ENCODE assay signal across 1 cellular context in genomic region chr9:136267261-136268111, GRCh38.
A peak's percentile ranks its signal among the peaks of the same experiment; 100 is the strongest.
TF ChIP-seq lines count a peak whose summit lies in the region.

No MANE protein-coding gene starts in this region.

TF ChIP-seq in HepG2, 621 proteins besides CTCF, POLR2A, EP300 and RAD21 (continues in another document):
- TF ChIP-seq ZSCAN20 (CRISPR knock-in tag; IDR thresholded peaks at IDR 0.05; ENCODE audit: borderline replicate concordance): no peak
- peak; percentile 46 for TF ChIP-seq POLR2AphosphoS5 (IDR thresholded peaks at IDR 0.05; ENCODE audit: low read depth, low read length)
- no peak for TF ChIP-seq REXO4 (CRISPR knock-in tag; IDR thresholded peaks at IDR 0.05; ENCODE audit: borderline replicate concordance)
- no peak for TF ChIP-seq ZNF83 (CRISPR knock-in tag; IDR thresholded peaks at IDR 0.05; ENCODE audit: borderline replicate concordance)
- TF ChIP-seq, protein P1, sequence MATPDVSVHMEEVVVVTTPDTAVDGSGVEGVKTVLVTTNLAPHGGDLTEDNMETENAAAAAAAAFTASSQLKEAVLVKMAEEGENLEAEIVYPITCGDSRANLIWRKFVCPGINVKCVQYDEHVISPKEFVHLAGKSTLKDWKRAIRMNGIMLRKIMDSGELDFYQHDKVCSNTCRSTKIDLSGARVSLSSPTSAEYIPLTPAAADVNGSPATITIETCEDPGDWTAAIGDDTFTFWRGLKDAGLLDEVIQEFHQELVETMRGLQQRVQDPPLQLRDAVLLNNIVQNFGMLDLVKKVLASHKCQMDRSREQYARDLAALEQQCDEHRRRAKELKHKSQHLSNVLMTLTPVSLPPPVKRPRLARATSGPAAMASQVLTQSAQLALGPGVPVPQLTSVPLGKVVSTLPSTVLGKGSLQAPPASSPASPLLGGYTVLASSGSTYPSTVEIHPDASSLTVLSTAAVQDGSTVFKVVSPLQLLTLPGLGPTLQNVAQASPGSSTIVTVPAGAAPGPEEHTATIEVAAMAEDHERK (CRISPR knock-in tag; IDR thresholded peaks at IDR 0.05; ENCODE audit: low read depth): no peak
- 0 out of 2 replicates have a peak, but pooled peaks have one; percentile 46 for TF ChIP-seq ZNF543 (CRISPR knock-in tag; IDR thresholded peaks at IDR 0.05)
- no peak for TF ChIP-seq YEATS2 (CRISPR knock-in tag; IDR thresholded peaks at IDR 0.05; ENCODE audit: borderline replicate concordance)
- TF ChIP-seq MXD3 (CRISPR knock-in tag; IDR thresholded peaks at IDR 0.05): 0 out of 2 replicates have a peak, but pooled peaks have one; percentile 40
- no peak for TF ChIP-seq BCL3 (CRISPR knock-in tag; IDR thresholded peaks at IDR 0.05)
- TF ChIP-seq GTF2F1 (IDR thresholded peaks at IDR 0.05; ENCODE audit: low read length): no peak
- TF ChIP-seq TAF1 (CRISPR knock-in tag; IDR thresholded peaks at IDR 0.05): peak; percentile 45; the same call in 1 of the 2 replicates
- no peak for TF ChIP-seq SMC3 (IDR thresholded peaks at IDR 0.05; ENCODE audit: low read length)
- peak; percentile 38; the same call in 1 of the 2 replicates for TF ChIP-seq RBFOX2 (IDR thresholded peaks at IDR 0.05; ENCODE audit: low read depth, low read length)
- TF ChIP-seq, protein P2, sequence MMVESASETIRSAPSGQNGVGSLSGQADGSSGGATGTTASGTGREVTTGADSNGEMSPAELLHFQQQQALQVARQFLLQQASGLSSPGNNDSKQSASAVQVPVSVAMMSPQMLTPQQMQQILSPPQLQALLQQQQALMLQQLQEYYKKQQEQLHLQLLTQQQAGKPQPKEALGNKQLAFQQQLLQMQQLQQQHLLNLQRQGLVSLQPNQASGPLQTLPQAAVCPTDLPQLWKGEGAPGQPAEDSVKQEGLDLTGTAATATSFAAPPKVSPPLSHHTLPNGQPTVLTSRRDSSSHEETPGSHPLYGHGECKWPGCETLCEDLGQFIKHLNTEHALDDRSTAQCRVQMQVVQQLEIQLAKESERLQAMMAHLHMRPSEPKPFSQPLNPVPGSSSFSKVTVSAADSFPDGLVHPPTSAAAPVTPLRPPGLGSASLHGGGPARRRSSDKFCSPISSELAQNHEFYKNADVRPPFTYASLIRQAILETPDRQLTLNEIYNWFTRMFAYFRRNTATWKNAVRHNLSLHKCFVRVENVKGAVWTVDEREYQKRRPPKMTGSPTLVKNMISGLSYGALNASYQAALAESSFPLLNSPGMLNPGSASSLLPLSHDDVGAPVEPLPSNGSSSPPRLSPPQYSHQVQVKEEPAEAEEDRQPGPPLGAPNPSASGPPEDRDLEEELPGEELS (CRISPR knock-in tag; IDR thresholded peaks at IDR 0.05): no peak
- TF ChIP-seq NPAS2 (CRISPR knock-in tag; IDR thresholded peaks at IDR 0.05; ENCODE audit: borderline replicate concordance): no peak
- TF ChIP-seq JARID2 (CRISPR knock-in tag; IDR thresholded peaks at IDR 0.05; ENCODE audit: insufficient replicate concordance): no peak
- TF ChIP-seq, protein P3, sequence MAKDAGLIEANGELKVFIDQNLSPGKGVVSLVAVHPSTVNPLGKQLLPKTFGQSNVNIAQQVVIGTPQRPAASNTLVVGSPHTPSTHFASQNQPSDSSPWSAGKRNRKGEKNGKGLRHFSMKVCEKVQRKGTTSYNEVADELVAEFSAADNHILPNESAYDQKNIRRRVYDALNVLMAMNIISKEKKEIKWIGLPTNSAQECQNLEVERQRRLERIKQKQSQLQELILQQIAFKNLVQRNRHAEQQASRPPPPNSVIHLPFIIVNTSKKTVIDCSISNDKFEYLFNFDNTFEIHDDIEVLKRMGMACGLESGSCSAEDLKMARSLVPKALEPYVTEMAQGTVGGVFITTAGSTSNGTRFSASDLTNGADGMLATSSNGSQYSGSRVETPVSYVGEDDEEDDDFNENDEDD (CRISPR knock-in tag; IDR thresholded peaks at IDR 0.05; ENCODE audit: borderline replicate concordance): no peak
- no peak for TF ChIP-seq ZFP62 (CRISPR knock-in tag; IDR thresholded peaks at IDR 0.05)
- TF ChIP-seq ARHGAP35 (CRISPR knock-in tag; IDR thresholded peaks at IDR 0.05; ENCODE audit: borderline replicate concordance): no peak
- TF ChIP-seq ZNF773 (CRISPR knock-in tag; IDR thresholded peaks at IDR 0.05; ENCODE audit: borderline replicate concordance): no peak
- TF ChIP-seq ZNF782 (CRISPR knock-in tag; IDR thresholded peaks at IDR 0.05; ENCODE audit: borderline replicate concordance): no peak
- no peak for TF ChIP-seq IKZF4 (CRISPR knock-in tag; IDR thresholded peaks at IDR 0.05; ENCODE audit: borderline replicate concordance, low read depth, not compliant biosample characterization)
- TF ChIP-seq, protein P4, sequence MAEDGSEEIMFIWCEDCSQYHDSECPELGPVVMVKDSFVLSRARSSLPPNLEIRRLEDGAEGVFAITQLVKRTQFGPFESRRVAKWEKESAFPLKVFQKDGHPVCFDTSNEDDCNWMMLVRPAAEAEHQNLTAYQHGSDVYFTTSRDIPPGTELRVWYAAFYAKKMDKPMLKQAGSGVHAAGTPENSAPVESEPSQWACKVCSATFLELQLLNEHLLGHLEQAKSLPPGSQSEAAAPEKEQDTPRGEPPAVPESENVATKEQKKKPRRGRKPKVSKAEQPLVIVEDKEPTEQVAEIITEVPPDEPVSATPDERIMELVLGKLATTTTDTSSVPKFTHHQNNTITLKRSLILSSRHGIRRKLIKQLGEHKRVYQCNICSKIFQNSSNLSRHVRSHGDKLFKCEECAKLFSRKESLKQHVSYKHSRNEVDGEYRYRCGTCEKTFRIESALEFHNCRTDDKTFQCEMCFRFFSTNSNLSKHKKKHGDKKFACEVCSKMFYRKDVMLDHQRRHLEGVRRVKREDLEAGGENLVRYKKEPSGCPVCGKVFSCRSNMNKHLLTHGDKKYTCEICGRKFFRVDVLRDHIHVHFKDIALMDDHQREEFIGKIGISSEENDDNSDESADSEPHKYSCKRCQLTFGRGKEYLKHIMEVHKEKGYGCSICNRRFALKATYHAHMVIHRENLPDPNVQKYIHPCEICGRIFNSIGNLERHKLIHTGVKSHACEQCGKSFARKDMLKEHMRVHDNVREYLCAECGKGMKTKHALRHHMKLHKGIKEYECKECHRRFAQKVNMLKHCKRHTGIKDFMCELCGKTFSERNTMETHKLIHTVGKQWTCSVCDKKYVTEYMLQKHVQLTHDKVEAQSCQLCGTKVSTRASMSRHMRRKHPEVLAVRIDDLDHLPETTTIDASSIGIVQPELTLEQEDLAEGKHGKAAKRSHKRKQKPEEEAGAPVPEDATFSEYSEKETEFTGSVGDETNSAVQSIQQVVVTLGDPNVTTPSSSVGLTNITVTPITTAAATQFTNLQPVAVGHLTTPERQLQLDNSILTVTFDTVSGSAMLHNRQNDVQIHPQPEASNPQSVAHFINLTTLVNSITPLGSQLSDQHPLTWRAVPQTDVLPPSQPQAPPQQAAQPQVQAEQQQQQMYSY (CRISPR knock-in tag; IDR thresholded peaks at IDR 0.05): no peak
- no peak for TF ChIP-seq JUNB (CRISPR knock-in tag; IDR thresholded peaks at IDR 0.05; ENCODE audit: borderline replicate concordance)
- no peak for TF ChIP-seq KLF6 (CRISPR knock-in tag; IDR thresholded peaks at IDR 0.05)
- TF ChIP-seq ZNF260 (CRISPR knock-in tag; IDR thresholded peaks at IDR 0.05; ENCODE audit: borderline replicate concordance, low read depth): no peak
- TF ChIP-seq, protein P5, sequence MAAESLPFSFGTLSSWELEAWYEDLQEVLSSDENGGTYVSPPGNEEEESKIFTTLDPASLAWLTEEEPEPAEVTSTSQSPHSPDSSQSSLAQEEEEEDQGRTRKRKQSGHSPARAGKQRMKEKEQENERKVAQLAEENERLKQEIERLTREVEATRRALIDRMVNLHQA (CRISPR knock-in tag; IDR thresholded peaks at IDR 0.05): no peak
- no peak for TF ChIP-seq SRSF1 (optimal IDR thresholded peaks at IDR 0.05; ENCODE audit: low read depth, low read length)
- TF ChIP-seq EHMT2 (IDR thresholded peaks at IDR 0.05; ENCODE audit: borderline replicate concordance, low read depth, low read length): no peak
- TF ChIP-seq ZNF558 (CRISPR knock-in tag; IDR thresholded peaks at IDR 0.05; ENCODE audit: borderline replicate concordance): no peak
- TF ChIP-seq THAP11 (CRISPR knock-in tag; IDR thresholded peaks at IDR 0.05): no peak
- peak; percentile 46; the same call in 1 of the 2 replicates for TF ChIP-seq POLR2G (IDR thresholded peaks at IDR 0.05; ENCODE audit: low read depth, low read length)
- no peak for TF ChIP-seq HDAC1 (CRISPR knock-in tag; IDR thresholded peaks at IDR 0.05)
- TF ChIP-seq PHF21A (CRISPR knock-in tag; IDR thresholded peaks at IDR 0.05): no peak
- peak; percentile 40; the same call in 1 of the 2 replicates for TF ChIP-seq SP4 (CRISPR knock-in tag; IDR thresholded peaks at IDR 0.05)
- TF ChIP-seq PRDM4 (CRISPR knock-in tag; IDR thresholded peaks at IDR 0.05; ENCODE audit: borderline replicate concordance): no peak
- TF ChIP-seq, protein P6, sequence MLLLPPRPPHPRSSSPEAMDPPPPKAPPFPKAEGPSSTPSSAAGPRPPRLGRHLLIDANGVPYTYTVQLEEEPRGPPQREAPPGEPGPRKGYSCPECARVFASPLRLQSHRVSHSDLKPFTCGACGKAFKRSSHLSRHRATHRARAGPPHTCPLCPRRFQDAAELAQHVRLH (CRISPR knock-in tag; IDR thresholded peaks at IDR 0.05; ENCODE audit: borderline replicate concordance, low read depth): no peak
- no peak for TF ChIP-seq MTF2 (CRISPR knock-in tag; IDR thresholded peaks at IDR 0.05; ENCODE audit: borderline replicate concordance)
- TF ChIP-seq, protein P7, sequence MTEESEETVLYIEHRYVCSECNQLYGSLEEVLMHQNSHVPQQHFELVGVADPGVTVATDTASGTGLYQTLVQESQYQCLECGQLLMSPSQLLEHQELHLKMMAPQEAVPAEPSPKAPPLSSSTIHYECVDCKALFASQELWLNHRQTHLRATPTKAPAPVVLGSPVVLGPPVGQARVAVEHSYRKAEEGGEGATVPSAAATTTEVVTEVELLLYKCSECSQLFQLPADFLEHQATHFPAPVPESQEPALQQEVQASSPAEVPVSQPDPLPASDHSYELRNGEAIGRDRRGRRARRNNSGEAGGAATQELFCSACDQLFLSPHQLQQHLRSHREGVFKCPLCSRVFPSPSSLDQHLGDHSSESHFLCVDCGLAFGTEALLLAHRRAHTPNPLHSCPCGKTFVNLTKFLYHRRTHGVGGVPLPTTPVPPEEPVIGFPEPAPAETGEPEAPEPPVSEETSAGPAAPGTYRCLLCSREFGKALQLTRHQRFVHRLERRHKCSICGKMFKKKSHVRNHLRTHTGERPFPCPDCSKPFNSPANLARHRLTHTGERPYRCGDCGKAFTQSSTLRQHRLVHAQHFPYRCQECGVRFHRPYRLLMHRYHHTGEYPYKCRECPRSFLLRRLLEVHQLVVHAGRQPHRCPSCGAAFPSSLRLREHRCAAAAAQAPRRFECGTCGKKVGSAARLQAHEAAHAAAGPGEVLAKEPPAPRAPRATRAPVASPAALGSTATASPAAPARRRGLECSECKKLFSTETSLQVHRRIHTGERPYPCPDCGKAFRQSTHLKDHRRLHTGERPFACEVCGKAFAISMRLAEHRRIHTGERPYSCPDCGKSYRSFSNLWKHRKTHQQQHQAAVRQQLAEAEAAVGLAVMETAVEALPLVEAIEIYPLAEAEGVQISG (CRISPR knock-in tag; IDR thresholded peaks at IDR 0.05): 0 out of 2 replicates have a peak, but pooled peaks have one; percentile 25
- peak; percentile 67 for TF ChIP-seq ZFY (CRISPR knock-in tag; IDR thresholded peaks at IDR 0.05)
- TF ChIP-seq, protein P8, sequence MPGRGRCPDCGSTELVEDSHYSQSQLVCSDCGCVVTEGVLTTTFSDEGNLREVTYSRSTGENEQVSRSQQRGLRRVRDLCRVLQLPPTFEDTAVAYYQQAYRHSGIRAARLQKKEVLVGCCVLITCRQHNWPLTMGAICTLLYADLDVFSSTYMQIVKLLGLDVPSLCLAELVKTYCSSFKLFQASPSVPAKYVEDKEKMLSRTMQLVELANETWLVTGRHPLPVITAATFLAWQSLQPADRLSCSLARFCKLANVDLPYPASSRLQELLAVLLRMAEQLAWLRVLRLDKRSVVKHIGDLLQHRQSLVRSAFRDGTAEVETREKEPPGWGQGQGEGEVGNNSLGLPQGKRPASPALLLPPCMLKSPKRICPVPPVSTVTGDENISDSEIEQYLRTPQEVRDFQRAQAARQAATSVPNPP (CRISPR knock-in tag; IDR thresholded peaks at IDR 0.05): no peak
- no peak for TF ChIP-seq MXD1 (CRISPR knock-in tag; IDR thresholded peaks at IDR 0.05)
